ENCODE assay signal across 16 cellular contexts in the genomic region with DNA sequence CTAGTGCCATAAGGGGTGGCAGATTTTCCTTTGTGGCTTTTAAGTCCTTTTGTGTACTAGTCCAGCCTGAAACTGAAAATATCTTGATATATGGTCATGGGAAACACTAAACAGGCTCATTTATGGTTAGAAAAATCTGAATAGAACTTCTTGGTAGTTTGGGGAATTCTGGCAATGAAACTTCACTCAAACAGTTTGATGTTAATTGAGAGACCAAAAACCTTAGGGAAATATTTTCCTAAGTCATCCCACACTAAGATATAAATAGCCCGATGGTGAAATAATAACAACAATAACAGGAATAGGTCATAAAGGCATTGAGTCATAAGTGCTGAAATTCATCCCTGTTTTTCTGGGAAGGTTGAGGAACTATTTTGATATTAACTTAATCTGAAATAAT.
A peak's percentile ranks its signal among the peaks of the same experiment; 100 is the strongest.
DNase-seq lines count a peak whose midpoint lies in the region; ATAC-seq and TF ChIP-seq lines count a peak whose summit lies in the region.
"Had no signal": no experiment of that assay in that cellular context is flagged by ENCODE, and none has a peak within 500 bp of the region (broad histone marks: within the 10 kb centered on the region; RNA-seq: fewer than 3 reads in every experiment).

No MANE protein-coding gene starts in this region.

- WGBS in esophagus squamous epithelium, 2 donors: 19% methylated on average over 1 of the region's 1 CpG

- ATAC-seq in Right ventricle myocardium superior (ENCODE audit: poor library complexity): peak; percentile 48
- no peak for ATAC-seq in Right ventricle myocardium inferior
- no peak for ATAC-seq in activated T-cell treated with anti-CD3 and anti-CD28 coated beads, Interleukin-2, amount 50 U/mL, for 4 hours
- no peak for ATAC-seq in GM21515 (IDR thresholded peaks at IDR 0.05; ENCODE audit: unreplicated experiment)
- ATAC-seq: stimulated activated naive B cell treated with anti-CD40 and anti-IgM and Interleukin-4, amounts not matched to agents 10 μg/mL and 1 μg/mL and 100 μg/mL, for 72 hours had no signal

- H3K4me1 ChIP-seq in esophagus squamous epithelium (peaks cover 0 to 20% (median 4%) of the 10 kb centered on the region in 3 donors), vagina (peaks cover 21% of the 10 kb centered on the region)

- peaks cover 0 to 4% (median 0%) of the 10 kb centered on the region in 3 donors for H3K9me3 ChIP-seq in esophagus squamous epithelium
- H3K9me3 ChIP-seq in vagina: no peaks in the 10 kb centered on the region

- H3K27me3 ChIP-seq in esophagus squamous epithelium (no peaks in the 10 kb centered on the region), vagina (no peaks in the 10 kb centered on the region)

- DNase-seq in Right ventricle myocardium superior: no peak
- no peak for DNase-seq in Right ventricle myocardium inferior (ENCODE audit: missing footprints)
- DNase-seq in esophagus squamous epithelium (lab: John Stamatoyannopoulos, UW): no peak
- DNase-seq in myocyte (ENCODE audit: low read depth): peak; percentile 63
- no peak for DNase-seq in vagina (ENCODE audit: extremely low spot score in 2 of 2)
- no peak for DNase-seq in HK-2 (ENCODE audit: unreplicated experiment)
- DNase-seq in activated T-cell treated with anti-CD3 and anti-CD28 coated beads, Interleukin-2, amount 50 U/mL, for 4 hours: no peak
- DNase-seq: activated CD4-positive, alpha-beta T cell treated with anti-CD3 and anti-CD28 coated beads, Interleukin-2, amount 10 ng/mL, durations not matched to agents 7 days and 5 days; activated naive CD4-positive, alpha-beta T cell; DMS79 treated with DMSO at 0.1 percent for 48 hours; NCI-H1105 treated with DMSO at 0.1 percent for 48 hours; stimulated activated CD4-positive, alpha-beta T cell treated with anti-CD3 and anti-CD28 coated beads, Interleukin-1b, Interleukin-23, amount 100 ng/mL, for 48 hours; stimulated activated naive B cell treated with anti-CD40 and anti-IgM and Interleukin-4, amounts not matched to agents 10 μg/mL and 1 μg/mL and 100 μg/mL, for 72 hours had no signal

- peak overlapping the region in 3 of 4 donors; percentile 50 to 72 (median 54) for H3K27ac ChIP-seq in esophagus squamous epithelium
- peak overlapping the region; percentile 51 for H3K27ac ChIP-seq in vagina
- H3K27ac ChIP-seq: 22Rv1 had no signal

- no peak overlapping the region for H3K4me3 Mint-ChIP-seq in activated T-cell treated with anti-CD3 and anti-CD28 coated beads, Interleukin-2, amount 50 U/mL, for 4 hours
- H3K4me3 Mint-ChIP-seq: activated CD4-positive, alpha-beta T cell treated with anti-CD3 and anti-CD28 coated beads, Interleukin-2, amount 10 ng/mL, durations not matched to agents 7 days and 5 days; neural crest cell; stimulated activated naive B cell treated with anti-CD40 and anti-IgM and Interleukin-4, amounts not matched to agents 10 μg/mL and 1 μg/mL and 100 μg/mL, for 72 hours had no signal

- H3K36me3 Mint-ChIP-seq in activated T-cell treated with anti-CD3 and anti-CD28 coated beads, Interleukin-2, amount 50 U/mL, for 4 hours (ENCODE audit: insufficient read depth): peaks cover 2% of the 10 kb centered on the region

- no peaks in the 10 kb centered on the region for H3K27me3 Mint-ChIP-seq in activated T-cell treated with anti-CD3 and anti-CD28 coated beads, Interleukin-2, amount 50 U/mL, for 4 hours (ENCODE audit: low read depth)
- H3K27me3 Mint-ChIP-seq: stimulated activated naive B cell treated with anti-CD40 and anti-IgM and Interleukin-4, amounts not matched to agents 10 μg/mL and 1 μg/mL and 100 μg/mL, for 72 hours had no signal

- intact Hi-C loops in Right ventricle myocardium superior (cut with DNase I): no loop called here
- intact Hi-C loops in Right ventricle myocardium inferior (cut with DNase I): no loop called here
- intact Hi-C loops in esophagus squamous epithelium (cut with DNase I): no loop called here
- intact Hi-C loops in vagina (cut with DNase I): no loop called here

- H3K4me1 Mint-ChIP-seq in activated T-cell treated with anti-CD3 and anti-CD28 coated beads, Interleukin-2, amount 50 U/mL, for 4 hours (ENCODE audit: low read depth): peaks cover 3% of the 10 kb centered on the region
- H3K4me1 Mint-ChIP-seq: stimulated activated naive B cell treated with anti-CD40 and anti-IgM and Interleukin-4, amounts not matched to agents 10 μg/mL and 1 μg/mL and 100 μg/mL, for 72 hours had no signal

- TF ChIP-seq POLR2A in esophagus squamous epithelium (IDR thresholded peaks at IDR 0.05) (no peak), vagina (IDR thresholded peaks at IDR 0.05) (no peak)

- H3K36me3 ChIP-seq in esophagus squamous epithelium (no peaks in the 10 kb centered on the region), vagina (no peaks in the 10 kb centered on the region)

- peaks cover 20% of the 10 kb centered on the region for H3K9me3 Mint-ChIP-seq in activated T-cell treated with anti-CD3 and anti-CD28 coated beads, Interleukin-2, amount 50 U/mL, for 4 hours

- TF ChIP-seq CTCF in esophagus squamous epithelium (IDR thresholded peaks at IDR 0.05) (no peak), vagina (IDR thresholded peaks at IDR 0.05) (no peak)

- H3K4me3 ChIP-seq in esophagus squamous epithelium: no peak overlapping the region
- no peak overlapping the region for H3K4me3 ChIP-seq in vagina
